10 cellular contexts compared by ENCODE assay signal in the genomic region with DNA sequence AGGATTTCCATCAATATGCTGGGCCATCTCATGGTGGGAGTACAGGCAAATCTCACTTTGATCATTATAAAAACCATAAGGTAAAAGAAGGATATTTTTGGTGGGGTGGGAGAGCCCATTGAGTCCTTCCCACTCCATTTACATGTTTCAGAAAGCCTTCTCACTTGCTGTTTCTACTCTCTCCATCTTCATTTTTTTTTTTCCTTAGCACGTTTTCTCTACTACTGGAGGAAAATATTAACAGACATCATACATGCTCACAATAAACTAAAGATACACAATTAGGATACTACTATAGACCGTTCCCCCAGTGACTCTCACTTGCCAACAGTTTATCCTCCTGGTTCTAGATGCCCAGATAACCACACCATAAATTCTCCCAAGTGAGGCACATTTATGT. TPM values are rescaled to one million over a fixed set of nuclear protein-coding genes. Genes with fewer than 3 reads are reported as not detected.
DNase-seq lines count a peak whose midpoint lies in the region; ATAC-seq and TF ChIP-seq lines count a peak whose summit lies in the region.
"Had no signal": no experiment of that assay in that cellular context is flagged by ENCODE, and none has a peak within 500 bp of the region (broad histone marks: within the 10 kb centered on the region; RNA-seq: fewer than 3 reads in every experiment).

No MANE protein-coding gene starts in this region.

- no peak overlapping the region for H3K4me3 Mint-ChIP-seq in MCF 10A (ENCODE audit: unreplicated experiment)
- H3K4me3 Mint-ChIP-seq in immature natural killer cell, result peak overlapping the region; percentile 44 to 84 (median 78)
- peak overlapping the region; percentile 93 for H3K4me3 Mint-ChIP-seq in type B pancreatic cell

- intact Hi-C loops in MCF 10A (cut with micrococcal nuclease), result no loop called here
- intact Hi-C loops in breast epithelium (cut with DNase I; ENCODE audit: low total_unique reads), result no loop called here

- DNase-seq in MCF 10A (ENCODE audit: unreplicated experiment) (no peak), breast epithelium (ENCODE audit: low spot score in 2 of 2) (no peak), immature natural killer cell (no peak), type B pancreatic cell (ENCODE audit: extremely low spot score, unreplicated experiment) (no peak), mesenteric fat pad (ENCODE audit: low spot score) (no peak)
- no peak for DNase-seq in stimulated activated CD4-positive, alpha-beta T cell treated with anti-CD3 and anti-CD28 coated beads, Interleukin-4, amount 100 ng/mL, for 4 hours
- DNase-seq: NCI-H1417 treated with DMSO at 0.1 percent for 48 hours, NCI-H774 had no signal

- BruUV-seq in MCF 10A (replicated peaks; lab: Mats Ljungman, UMichigan), result no TSS peak

- no peaks in the 10 kb centered on the region for H3K9me3 ChIP-seq in breast epithelium

- H3K27ac ChIP-seq in breast epithelium (no peak overlapping the region), VCaP (peak overlapping the region; percentile 98)

- H3K9me3 Mint-ChIP-seq in MCF 10A (ENCODE audit: unreplicated experiment) (no peaks in the 10 kb centered on the region), immature natural killer cell (no peaks in the 10 kb centered on the region), type B pancreatic cell (no peaks in the 10 kb centered on the region)

- H3K4me1 Mint-ChIP-seq in MCF 10A (ENCODE audit: insufficient read depth, unreplicated experiment) (peaks cover 21% of the 10 kb centered on the region), immature natural killer cell (peaks cover 26 to 38% of the 10 kb centered on the region in 2 donors), type B pancreatic cell (ENCODE audit: unreplicated experiment) (peaks cover 27% of the 10 kb centered on the region)

- TF ChIP-seq CTCF in MCF 10A (IDR thresholded peaks at IDR 0.05; ENCODE audit: unreplicated experiment), result no peak
- TF ChIP-seq CTCF in breast epithelium (IDR thresholded peaks at IDR 0.05), result no peak
- TF ChIP-seq CTCF in VCaP (conservative IDR thresholded peaks at IDR 0.05), result no peak
- TF ChIP-seq CTCF in type B pancreatic cell (conservative IDR thresholded peaks at IDR 0.05), result no peak

- H3K36me3 ChIP-seq in breast epithelium, result no peaks in the 10 kb centered on the region

- H3K27ac Mint-ChIP-seq in MCF 10A (ENCODE audit: low read depth, unreplicated experiment) (peak overlapping the region; percentile 28), immature natural killer cell (peak overlapping the region in 4 of 6 donors; percentile 32 to 77 (median 74)), type B pancreatic cell (peak overlapping the region; percentile 69)

- H3K27me3 ChIP-seq in breast epithelium, result no peaks in the 10 kb centered on the region

- H3K4me1 ChIP-seq in breast epithelium, result peaks cover 0 to 19% of the 10 kb centered on the region in 2 donors

- no peak for ATAC-seq in HG02938 (IDR thresholded peaks at IDR 0.05; ENCODE audit: unreplicated experiment)

- CTCF ChIA-PET in MCF 10A (lab: Yijun Ruan, JAX), result no interaction called here

- no peak overlapping the region for H3K4me3 ChIP-seq in breast epithelium

- H3K27me3 Mint-ChIP-seq in MCF 10A (ENCODE audit: insufficient read depth, unreplicated experiment) (no peaks in the 10 kb centered on the region), immature natural killer cell (ENCODE audit: low read depth in 3 of 3) (peaks cover 10 to 13% (median 11%) of the 10 kb centered on the region in 3 donors), type B pancreatic cell (no peaks in the 10 kb centered on the region)

- TF ChIP-seq POLR2A in breast epithelium (IDR thresholded peaks at IDR 0.05), result no peak

- H3K36me3 Mint-ChIP-seq in MCF 10A (ENCODE audit: insufficient read depth, unreplicated experiment), result peaks cover 59% of the 10 kb centered on the region
- peaks cover 0 to 3% (median 0%) of the 10 kb centered on the region in 3 donors for H3K36me3 Mint-ChIP-seq in immature natural killer cell
- H3K36me3 Mint-ChIP-seq in type B pancreatic cell, result no peaks in the 10 kb centered on the region

- POLR2A ChIA-PET in MCF 10A (lab: Yijun Ruan, JAX), result no interaction called here

RNA-seq across cellular contexts. Expression of gene AKAP8, which starts 1.8 kb away (rescaled TPM):
- total RNA-seq in MCF 10A (2022) (31.1 and 37.8 TPM in 2 replicates), breast epithelium (10 to 100 TPM; 23.2 to 40.7 (median 33.4) TPM), type B pancreatic cell (ENCODE audit: low replicate concordance) (34.8 and 37.0 TPM in 2 replicates), mesenteric fat pad (38.3 TPM)
- 10 to 100 TPM in 2 of 3 donors, 1 to 10 TPM in 1; 7.8 to 21.9 (median 11.1) TPM for polyA plus RNA-seq in immature natural killer cell

RNA-seq across cellular contexts. Expression of gene AKAP8L, which starts 37.4 kb away (rescaled TPM):
- total RNA-seq in MCF 10A (2022) (84.7 and 89.0 TPM in 2 replicates), breast epithelium (100 to 1,000 TPM in 2 of 3 donors, 10 to 100 TPM in 1; 77.6 to 141 (median 122) TPM), type B pancreatic cell (ENCODE audit: low replicate concordance) (104 and 166 TPM in 2 replicates), mesenteric fat pad (63.8 TPM)
- polyA plus RNA-seq in immature natural killer cell, result 10 to 100 TPM; 28.4 to 58.5 (median 29.6) TPM

RNA-seq across cellular contexts. Expression of gene BRD4, which starts 49.1 kb away (rescaled TPM):
- total RNA-seq in MCF 10A (2022) (167 and 189 TPM in 2 replicates), breast epithelium (10 to 100 TPM; 25.6 to 37.5 (median 33.8) TPM), type B pancreatic cell (ENCODE audit: low replicate concordance) (108 and 123 TPM in 2 replicates), mesenteric fat pad (96.3 TPM)
- polyA plus RNA-seq in immature natural killer cell, result 10 to 100 TPM in 1 of 3 donors, 1 to 10 TPM in 2; 4.3 to 16.7 (median 7.0) TPM
